In genomic region chr6:148747145-148747492, GRCh38 we compare ENCODE assay signal across 8 cellular contexts. TPM values are rescaled to one million over a fixed set of nuclear protein-coding genes. Genes with fewer than 3 reads are reported as not detected.
A peak's percentile ranks its signal among the peaks of the same experiment; 100 is the strongest.
DNase-seq lines count a peak whose midpoint lies in the region; ATAC-seq and TF ChIP-seq lines count a peak whose summit lies in the region.

No MANE protein-coding gene starts in this region.

- H4K20me1 ChIP-seq in GM23248 (ENCODE audit: insufficient read depth) = no peaks in the 10 kb centered on the region

- POLR2A ChIA-PET in CD8-positive, alpha-beta T cell (lab: Charles Lee) = interaction anchor here (3.9 kb wide), 1 partner anchor 12 kb away, joined by 30 read pairs; no protein-coding TSS in a partner anchor

- no peak overlapping the region for H3K27ac Mint-ChIP-seq in CD8-positive, alpha-beta T cell

- H3F3A ChIP-seq in GM23248 (ENCODE audit: insufficient read depth) = peaks cover 17% of the 10 kb centered on the region

- peak overlapping the region; percentile 81 for H2AFZ ChIP-seq in GM23248

- H3K9me3 Mint-ChIP-seq in CD8-positive, alpha-beta T cell = no peaks in the 10 kb centered on the region

- H3K4me3 Mint-ChIP-seq in CD8-positive, alpha-beta T cell = peak overlapping the region; percentile 94

- no peak overlapping the region for H3K27ac ChIP-seq in CD8-positive, alpha-beta T cell (ENCODE audit: low read depth, low read length)
- H3K27ac ChIP-seq in GM23248 (peak overlapping the region; percentile 79), SJCRH30 (peak overlapping the region; percentile 51), ectodermal cell (ENCODE audit: insufficient read depth, low read depth, low read length, poor library complexity, severe bottlenecking) (peak overlapping the region; percentile 20), lung (ENCODE audit: low read depth in 1 of 2, low read length in 1 of 2) (peak overlapping the region; percentile 29 to 72), thyroid gland (peak overlapping the region; percentile 91 to 96 (median 94))

- no peaks in the 10 kb centered on the region for H3K36me3 ChIP-seq in CD8-positive, alpha-beta T cell (ENCODE audit: insufficient read depth, low read length)
- H3K36me3 ChIP-seq in GM23248 (ENCODE audit: low read depth) = no peaks in the 10 kb centered on the region
- H3K36me3 ChIP-seq in SJCRH30 = no peaks in the 10 kb centered on the region
- no peaks in the 10 kb centered on the region for H3K36me3 ChIP-seq in ectodermal cell (ENCODE audit: control insufficient read depth, insufficient read depth, low read length)
- H3K36me3 ChIP-seq in lung (ENCODE audit: control insufficient read depth in 2 of 2, insufficient read depth in 2 of 2, low read length in 2 of 2) = no peaks in the 10 kb centered on the region
- no peaks in the 10 kb centered on the region for H3K36me3 ChIP-seq in thyroid gland

- peak overlapping the region; percentile 85 for H3K4me2 ChIP-seq in GM23248 (ENCODE audit: unreplicated experiment)

- no peak for TF ChIP-seq CTCF in CD8-positive, alpha-beta T cell (IDR thresholded peaks at IDR 0.05)
- TF ChIP-seq CTCF in lung (IDR thresholded peaks at IDR 0.05; ENCODE audit: control extremely low read depth, extremely low read depth) (no peak), thyroid gland (IDR thresholded peaks at IDR 0.05) (no peak)

- intact Hi-C loops in CD8-positive, alpha-beta T cell (cut with DNase I, micrococcal nuclease) = loop anchor here (1.0 to 10.0 kb wide), 6 partner anchors 13 to 800 kb away; partner anchors contain the start of genes PPIL4 (in 1 of the 2) and TAB2 (in 1 of the 2)
- intact Hi-C loops in thyroid gland (cut with DNase I) = loop anchor here (5.0 to 10.0 kb wide), 2 partner anchors 172 to 200 kb away; no protein-coding TSS in a partner anchor

- H3K36me3 Mint-ChIP-seq in CD8-positive, alpha-beta T cell = peaks cover 3% of the 10 kb centered on the region

- in situ Hi-C loops in GM23248 (cut with MboI) = loop anchor here (10.0 kb wide), 1 partner anchor 198 kb away; no protein-coding TSS in a partner anchor

- H3K27me3 Mint-ChIP-seq in CD8-positive, alpha-beta T cell (ENCODE audit: low read depth) = peaks cover 18% of the 10 kb centered on the region

- no peaks in the 10 kb centered on the region for H3K9me2 ChIP-seq in GM23248 (ENCODE audit: insufficient read depth)

- peak overlapping the region; percentile 87 for H3K9ac ChIP-seq in GM23248

- H3K4me3 ChIP-seq in CD8-positive, alpha-beta T cell (ENCODE audit: low read depth, low read length) = peak overlapping the region; percentile 76
- H3K4me3 ChIP-seq in GM23248 = peak overlapping the region; percentile 83
- H3K4me3 ChIP-seq in SJCRH30 = peak overlapping the region; percentile 77
- H3K4me3 ChIP-seq in ectodermal cell (ENCODE audit: insufficient read depth, low read depth, low read length) = peak overlapping the region; percentile 71
- H3K4me3 ChIP-seq in lung = peak overlapping the region; percentile 25
- H3K4me3 ChIP-seq in thyroid gland (replicated peaks in 1 of 3) = peak overlapping the region; percentile 78 to 90 (median 83)

- no peaks in the 10 kb centered on the region for H3K27me3 ChIP-seq in CD8-positive, alpha-beta T cell (ENCODE audit: insufficient read depth, low read length)
- H3K27me3 ChIP-seq in GM23248 (replicated peaks; ENCODE audit: insufficient read depth) (no peaks in the 10 kb centered on the region), SJCRH30 (no peaks in the 10 kb centered on the region), ectodermal cell (ENCODE audit: control insufficient read depth, insufficient read depth, low read length, poor library complexity, severe bottlenecking) (no peaks in the 10 kb centered on the region), lung (ENCODE audit: control insufficient read depth, insufficient read depth) (no peaks in the 10 kb centered on the region), thyroid gland (no peaks in the 10 kb centered on the region)

- CTCF ChIA-PET in CD8-positive, alpha-beta T cell (lab: Charles Lee) = interaction anchor here (0.9 to 1.6 kb wide), 2 partner anchors 12 to 202 kb away, joined by 3 to 4 read pairs; no protein-coding TSS in a partner anchor

- peaks cover 26% of the 10 kb centered on the region for H3K4me1 Mint-ChIP-seq in CD8-positive, alpha-beta T cell (ENCODE audit: low read depth)

- H3K4me1 ChIP-seq in CD8-positive, alpha-beta T cell (ENCODE audit: insufficient read depth, low read length) = peaks cover 11% of the 10 kb centered on the region
- peaks cover 30% of the 10 kb centered on the region for H3K4me1 ChIP-seq in GM23248 (ENCODE audit: insufficient read depth)
- peaks cover 4% of the 10 kb centered on the region; the same call in 1 of the 2 replicates for H3K4me1 ChIP-seq in SJCRH30
- H3K4me1 ChIP-seq in ectodermal cell (ENCODE audit: control insufficient read depth, insufficient read depth, low read length) = peaks cover 16% of the 10 kb centered on the region
- peaks cover 0 to 7% of the 10 kb centered on the region in 2 donors for H3K4me1 ChIP-seq in lung (ENCODE audit: control insufficient read depth in 2 of 2, insufficient read depth in 2 of 2, low read length in 2 of 2)
- H3K4me1 ChIP-seq in thyroid gland = peaks cover 24 to 30% of the 10 kb centered on the region in 2 donors

- TF ChIP-seq POLR2A in thyroid gland (IDR thresholded peaks at IDR 0.05) = no peak

- peaks cover 41% of the 10 kb centered on the region for H3K79me2 ChIP-seq in GM23248 (ENCODE audit: insufficient read depth)

- no peaks in the 10 kb centered on the region for H3K9me3 ChIP-seq in CD8-positive, alpha-beta T cell (ENCODE audit: low read length)
- H3K9me3 ChIP-seq in GM23248 (ENCODE audit: low read depth) = no peaks in the 10 kb centered on the region
- no peaks in the 10 kb centered on the region for H3K9me3 ChIP-seq in SJCRH30 (replicated peaks)
- no peaks in the 10 kb centered on the region for H3K9me3 ChIP-seq in ectodermal cell (ENCODE audit: control insufficient read depth, low read length)
- H3K9me3 ChIP-seq in lung (ENCODE audit: control insufficient read depth in 2 of 2, insufficient read depth in 1 of 2, low read length in 1 of 2) = no peaks in the 10 kb centered on the region
- H3K9me3 ChIP-seq in thyroid gland = no peaks in the 10 kb centered on the region

- WGBS in GM23248 (ENCODE audit: low coverage in 1 of 2, low lambda C conversion rate in 2 of 2, missing lambda C conversion rate in 2 of 2), 2 experiments = 1 to 2% methylated on average over 11 to 15 of the region's 45 CpGs
- 0% methylated on average over 45 of the region's 45 CpGs for WGBS in ectodermal cell, 2 experiments
- WGBS in lung, 2 donors = 0 to 1% methylated on average over 12 to 45 of the region's 45 CpGs
- 0 to 1% methylated on average over 1 to 15 of the region's 45 CpGs for WGBS in thyroid gland, 2 donors

- ATAC-seq in CD8-positive, alpha-beta T cell = peak; percentile 16
- peak; percentile 14 for ATAC-seq in lung (ENCODE audit: insufficient read depth, low FRiP score)

- peak in 2 of 7 experiments; percentile 24 to 27 for DNase-seq in CD8-positive, alpha-beta T cell
- DNase-seq in GM23248 = peak; percentile 82
- no peak for DNase-seq in SJCRH30
- DNase-seq in lung (ENCODE audit: low spot score) = peak; percentile 40
- peak; percentile 81 to 82 for DNase-seq in thyroid gland
- DNase-seq in SKM-1 treated with dmso at 0.1 percent for 144 hours (lab: John Stamatoyannopoulos, UW; ENCODE audit: unreplicated experiment) = no peak
- no peak for DNase-seq in NCI-H2227 (lab: John Stamatoyannopoulos, UW; ENCODE audit: unreplicated experiment)

RNA-seq across cellular contexts. Expression of gene UST, which starts 0.3 kb away (rescaled TPM):
- 1 to 10 TPM in 1 of 2 experiments, under 1 TPM in 1; 0.90 to 1.0 TPM for total RNA-seq in CD8-positive, alpha-beta T cell
- total RNA-seq in GM23248 (2014; rRNA removed; shearing (Covaris generic)) = 23.1 and 23.3 TPM in 2 replicates
- polyA plus RNA-seq in GM23248 (2016; fragmentation: Nextera tagmentation; extraction: Ambion mirVana) (10.1 and 11.2 TPM in 2 replicates), lung (1 to 10 TPM; 4.5 to 5.7 TPM)
- 24.2 and 28.9 TPM in 2 replicates for total RNA-seq in SJCRH30 (2014; rRNA removed; shearing (Covaris generic))
- polyA plus RNA-seq in ectodermal cell (2013, experiment 1 of 4) = 37.2 TPM
- polyA plus RNA-seq in ectodermal cell (2013, experiment 2 of 4) = 37.2 TPM
- 28.8 TPM for polyA plus RNA-seq in ectodermal cell (2013, experiment 3 of 4)
- 28.5 TPM for polyA plus RNA-seq in ectodermal cell (2013, experiment 4 of 4)
- total RNA-seq in lung (10 to 100 TPM in 1 of 2 donors, 1 to 10 TPM in 1; 8.6 to 24.0 TPM), thyroid gland (10 to 100 TPM; 73.4 to 91.2 (median 81.4) TPM)

Comparison
In these comparisons a context has a peak if more than half of its experiments do, and no peak if none do; other contexts are left out.
1. DNase-seq: peak in GM23248 (single experiment), lung (single experiment) and thyroid gland (2 of 2); none in SJCRH30 (0 of 2), SKM-1 treated with dmso at 0.1 percent for 144 hours (single experiment) and NCI-H2227 (single experiment).
2. H3K4me3 ChIP-seq: peak in every context shown above with its lines; median percentile 83 in GM23248; 83 in thyroid gland; 77 in SJCRH30; 76 in CD8-positive, alpha-beta T cell; 71 in ectodermal cell; 25 in lung.
3. RNA of gene UST, which starts 0.3 kb away (total RNA-seq): 73.4 to 91.2 TPM in thyroid gland, 24.2 to 28.9 TPM in SJCRH30, 8.6 to 24.0 TPM in lung and 23.1 to 23.3 TPM in GM23248; 0.90 to 1.0 TPM in CD8-positive, alpha-beta T cell; every median in the first group is over 4 times any median in the second.